In genomic region chr6:20467437-20467836, GRCh38 we compare ENCODE assay signal across 15 cellular contexts.
A peak's percentile ranks its signal among the peaks of the same experiment; 100 is the strongest.
DNase-seq lines count a peak whose midpoint lies in the region; ATAC-seq, FAIRE-seq and TF ChIP-seq lines count a peak whose summit lies in the region.
"Had no signal": no experiment of that assay in that cellular context is flagged by ENCODE, and none has a peak within 500 bp of the region (broad histone marks: within the 10 kb centered on the region; RNA-seq: fewer than 3 reads in every experiment).

No MANE protein-coding gene starts in this region.

- SMC1A ChIA-PET in GM12878 (lab: Charles Lee; ENCODE audit: uncharacterized antibody, unreplicated experiment) = interaction anchor here (0.8 to 5.1 kb wide), 8 partner anchors 12 to 172 kb away, joined by 3 to 35 read pairs (median 6); no protein-coding TSS in a partner anchor

- FAIRE-seq in GM12878 (lab: Jason Lieb, UNC) = peak; percentile 54
- FAIRE-seq: colon had no signal

- H3K36me3 ChIP-seq in GM12878 (ENCODE audit: control insufficient read depth in 2 of 2, insufficient read depth in 2 of 2, low read length in 1 of 2) (peaks cover 0 to 4% of the 10 kb centered on the region in 2 experiments; a peak in 3 of 4 replicates), SJCRH30 (no peaks in the 10 kb centered on the region)
- H3K36me3 ChIP-seq: gastrocnemius medialis, suprapubic skin had no signal

- intact Hi-C loops in GM12878 (cut with micrococcal nuclease; ENCODE audit: unreplicated experiment) = loop anchor here (2.0 to 5.0 kb wide), 3 partner anchors 40 to 175 kb away; no protein-coding TSS in a partner anchor

- DNase-seq in GM12878 (ENCODE audit: low read depth, low spot score) (peak; percentile 50), kidney glomerular epithelial cell (lab: John Stamatoyannopoulos, UW) (no peak), SJCRH30 (no peak)
- DNase-seq: activated CD4-positive, alpha-beta T cell treated with anti-CD3 and anti-CD28 coated beads for 4 hours; Caco-2; gastrocnemius medialis; left cardiac atrium; stimulated activated CD4-positive, alpha-beta T cell treated with anti-CD3 and anti-CD28 coated beads, Interleukin-2, amount 100 ng/mL, for 48 hours had no signal

- H3K9me3 ChIP-seq in GM12878 (replicated peaks; ENCODE audit: control insufficient read depth, insufficient read depth, low read length) (peaks cover 3% of the 10 kb centered on the region; the same call in 2 of the 3 replicates), SJCRH30 (replicated peaks) (no peaks in the 10 kb centered on the region)
- H3K9me3 ChIP-seq: Caco-2, gastrocnemius medialis, neutrophil, suprapubic skin had no signal

- peak overlapping the region; percentile 85 for H3K4me2 ChIP-seq in GM12878 (ENCODE audit: control insufficient read depth, insufficient read depth)

- TF ChIP-seq EP300 in GM12878 (IDR thresholded peaks at IDR 0.05; ENCODE audit: borderline replicate concordance in 1 of 2, control insufficient read depth in 1 of 2, low read depth in 2 of 2, low read length in 2 of 2) = no peak

- POLR2A ChIA-PET in GM12878 (lab: Charles Lee) = interaction anchor here (1.0 to 1.3 kb wide), 2 partner anchors 40 to 60 kb away, joined by 3 to 8 read pairs; no protein-coding TSS in a partner anchor

- peaks cover 44% of the 10 kb centered on the region for H3K79me2 ChIP-seq in GM12878 (ENCODE audit: control insufficient read depth, insufficient read depth, low read length)

- RAD21 ChIA-PET in GM12878 (lab: Charles Lee; ENCODE audit: unreplicated experiment) = interaction anchor here (0.9 to 1.6 kb wide), 2 partner anchors 58 to 268 kb away, joined by 3 to 6 read pairs; no protein-coding TSS in a partner anchor

- BruUV-seq in GM12878 (replicated peaks; lab: Mats Ljungman, UMichigan) = no TSS peak

- H3K4me3 ChIP-seq in GM12878 (no peak overlapping the region), SJCRH30 (no peak overlapping the region)
- H3K4me3 ChIP-seq: gastrocnemius medialis, suprapubic skin had no signal

- TF ChIP-seq POLR2A in GM12878 (IDR thresholded peaks at IDR 0.05; ENCODE audit: low read depth, low read length) (no peak), GM18505 (IDR thresholded peaks at IDR 0.05; ENCODE audit: borderline replicate concordance, extremely low read depth, insufficient read depth, insufficient read length) (no peak)

- no peak overlapping the region for H3K9ac ChIP-seq in GM12878 (ENCODE audit: control insufficient read depth, insufficient read depth, low read length)

- ATAC-seq in GM18861 (IDR thresholded peaks at IDR 0.05; ENCODE audit: unreplicated experiment) = peak; percentile 61
- ATAC-seq in GM21423 (IDR thresholded peaks at IDR 0.05; ENCODE audit: unreplicated experiment) = peak; percentile 42
- ATAC-seq in HG03064 (IDR thresholded peaks at IDR 0.05; ENCODE audit: low read depth, unreplicated experiment) = peak; percentile 66
- peak; percentile 63 for ATAC-seq in GM12878
- ATAC-seq in GM18505 (IDR thresholded peaks at IDR 0.05; ENCODE audit: unreplicated experiment) = no peak
- ATAC-seq: gastrocnemius medialis, left cardiac atrium had no signal

- peaks cover 3% of the 10 kb centered on the region; the same call in 1 of the 2 replicates for H4K20me1 ChIP-seq in GM12878 (ENCODE audit: control insufficient read depth, insufficient read depth)

- H3K4me1 ChIP-seq in GM12878 (ENCODE audit: control insufficient read depth, insufficient read depth, low read length) = peaks cover 46% of the 10 kb centered on the region
- no peaks in the 10 kb centered on the region for H3K4me1 ChIP-seq in SJCRH30
- H3K4me1 ChIP-seq: Caco-2, gastrocnemius medialis, suprapubic skin had no signal

- 4% methylated on average over 4 of the region's 4 CpGs for WGBS in GM12878 (ENCODE audit: insufficient coverage, insufficient replicate concordance, low lambda C conversion rate, missing lambda C conversion rate)

- TF ChIP-seq RAD21 in GM12878 (IDR thresholded peaks at IDR 0.05; ENCODE audit: insufficient read depth, low read depth, low read length) = no peak

- H2AFZ ChIP-seq in GM12878 (ENCODE audit: control insufficient read depth, low read depth, low read length) = peak overlapping the region; percentile 15; the same call in 1 of the 2 replicates

- peak overlapping the region; percentile 50 for H3K27ac ChIP-seq in GM12878 (ENCODE audit: control insufficient read depth, insufficient read depth)
- H3K27ac ChIP-seq in SJCRH30 = no peak overlapping the region
- H3K27ac ChIP-seq: gastrocnemius medialis, neutrophil, suprapubic skin had no signal

- H3K27me3 ChIP-seq in GM12878 (replicated peaks in 1 of 2; ENCODE audit: control insufficient read depth in 2 of 2, insufficient read depth in 2 of 2, low read length in 1 of 2) (no peaks in the 10 kb centered on the region), SJCRH30 (no peaks in the 10 kb centered on the region)
- H3K27me3 ChIP-seq: gastrocnemius medialis, neutrophil, suprapubic skin had no signal

- in situ Hi-C loops in GM12878 (cut with MboI) = no loop called here

- CTCF ChIA-PET in GM12878 (lab: Yijun Ruan, JAX) = interaction anchor here (2.2 to 3.0 kb wide), 3 partner anchors 58 to 63 kb away, joined by 5 to 12 read pairs (median 11); no protein-coding TSS in a partner anchor

- no peak for TF ChIP-seq CTCF in GM12878 (IDR thresholded peaks at IDR 0.05 in 2 of 3, conservative IDR thresholded peaks at IDR 0.05 in 1 of 3; ENCODE audit: control insufficient read depth in 2 of 3, extremely low read depth in 1 of 3, insufficient read depth in 1 of 3, low read depth in 3 of 3, low read length in 3 of 3)

TF ChIP-seq in GM12878, 131 proteins besides CTCF, POLR2A, EP300 and RAD21 (continues in another document):
- no peak for TF ChIP-seq YY1 (IDR thresholded peaks at IDR 0.05; ENCODE audit: low read depth, low read length)
- TF ChIP-seq EZH2 (IDR thresholded peaks at IDR 0.05; ENCODE audit: borderline replicate concordance, control insufficient read depth, low read depth, low read length) = no peak
- no peak for TF ChIP-seq RFX5 (IDR thresholded peaks at IDR 0.05; ENCODE audit: low read depth, low read length)
- no peak for TF ChIP-seq NRF1 (conservative IDR thresholded peaks at IDR 0.05; ENCODE audit: low read depth, low read length)
- TF ChIP-seq HDAC2 (IDR thresholded peaks at IDR 0.05) = no peak
- no peak for TF ChIP-seq IRF3 (IDR thresholded peaks at IDR 0.05)
- TF ChIP-seq SKIL (IDR thresholded peaks at IDR 0.05; ENCODE audit: low read depth, poor library complexity, severe bottlenecking) = no peak
- 0 out of 4 replicates have a peak, but pooled peaks have one; percentile 12 to 31 for TF ChIP-seq IKZF2 (IDR thresholded peaks at IDR 0.05)
- 0 out of 2 replicates have a peak, but pooled peaks have one; percentile 12 for TF ChIP-seq IKZF1 (conservative IDR thresholded peaks at IDR 0.05)
- no peak for TF ChIP-seq SREBF1 (IDR thresholded peaks at IDR 0.05; ENCODE audit: low read length)
- TF ChIP-seq HDGF (IDR thresholded peaks at IDR 0.05) = no peak
- TF ChIP-seq IRF4 (IDR thresholded peaks at IDR 0.05; ENCODE audit: low read depth, low read length) = 0 out of 2 replicates have a peak, but pooled peaks have one; percentile 58
- no peak for TF ChIP-seq BCL11A (IDR thresholded peaks at IDR 0.05; ENCODE audit: low read depth, low read length)
- no peak for TF ChIP-seq RAD51 (IDR thresholded peaks at IDR 0.05)
- no peak for TF ChIP-seq ZZZ3 (IDR thresholded peaks at IDR 0.05; ENCODE audit: control insufficient read depth, insufficient read length, low read depth)
